ENCODE assay signal across 9 cellular contexts in the genomic region with DNA sequence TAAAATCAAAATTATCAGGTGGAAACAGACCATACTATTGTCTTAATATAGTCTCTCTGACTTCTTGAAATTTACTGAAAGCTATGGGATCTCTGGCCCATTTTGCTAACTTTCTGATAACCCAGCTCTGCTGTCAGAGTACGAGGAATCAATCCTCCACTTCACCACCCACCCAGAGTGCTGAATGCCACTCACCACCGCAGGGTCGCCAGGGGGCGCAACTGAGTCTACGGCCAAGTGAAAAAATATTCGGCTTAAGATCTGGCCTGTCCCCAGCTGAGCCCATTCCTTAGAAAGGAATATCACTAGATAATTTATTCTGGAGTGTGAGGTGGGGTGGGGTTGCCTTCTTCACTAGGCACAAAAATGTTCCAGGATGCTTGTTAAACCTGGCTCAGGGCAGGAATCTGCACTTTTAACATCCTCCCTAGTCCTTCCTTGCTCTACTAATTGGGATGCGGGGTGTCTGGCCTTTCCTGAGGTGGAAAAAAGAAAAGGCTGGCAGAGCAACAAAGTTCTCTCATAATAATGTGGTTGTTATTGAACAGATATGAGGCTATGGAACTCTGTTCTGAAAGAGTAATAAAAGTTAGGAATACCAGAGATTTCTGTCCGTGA.
DNase-seq lines count a peak whose midpoint lies in the region; ATAC-seq and TF ChIP-seq lines count a peak whose summit lies in the region.
"Had no signal": no experiment of that assay in that cellular context is flagged by ENCODE, and none has a peak within 500 bp of the region (broad histone marks: within the 10 kb centered on the region; RNA-seq: fewer than 3 reads in every experiment).

No MANE protein-coding gene starts in this region.

- no peak overlapping the region for H3K27ac ChIP-seq in RWPE2 (ENCODE audit: poor library complexity, severe bottlenecking)
- H3K27ac ChIP-seq: epithelial cell of prostate had no signal

- peak; percentile 81 for ATAC-seq in HG02870 (IDR thresholded peaks at IDR 0.05; ENCODE audit: unreplicated experiment)
- ATAC-seq in RWPE2 (ENCODE audit: low read depth): no peak
- ATAC-seq in HG03025 (IDR thresholded peaks at IDR 0.05; ENCODE audit: low FRiP score, unreplicated experiment): no peak

- H3K4me1 ChIP-seq in RWPE2 (ENCODE audit: insufficient read depth, poor library complexity, severe bottlenecking): no peaks in the 10 kb centered on the region

- DNase-seq in 8988T (peak; percentile 38), GM12864 (ENCODE audit: low read depth) (no peak), RWPE2 (ENCODE audit: low spot score) (no peak), foreskin fibroblast (peak; percentile 7 to 52), NCI-H1092 (lab: John Stamatoyannopoulos, UW) (no peak)
- DNase-seq in stimulated activated CD4-positive, alpha-beta T cell treated with anti-CD3 and anti-CD28 coated beads, Interleukin-15, amount 100 ng/mL, for 24 hours: peak; percentile 33

- H3K4me3 ChIP-seq in GM12864 (ENCODE audit: low read depth, low read length): no peak overlapping the region
- H3K4me3 ChIP-seq in RWPE2 (ENCODE audit: severe bottlenecking): no peak overlapping the region
- H3K4me3 ChIP-seq in foreskin fibroblast (ENCODE audit: low read depth in 1 of 2, low read length in 2 of 2): no peak overlapping the region

- no peaks in the 10 kb centered on the region for H3K9me3 ChIP-seq in RWPE2 (ENCODE audit: severe bottlenecking)

- no peaks in the 10 kb centered on the region for H3K27me3 ChIP-seq in RWPE2 (ENCODE audit: insufficient read depth, poor library complexity, severe bottlenecking)

- TF ChIP-seq CTCF in GM12864 (IDR thresholded peaks at IDR 0.05; ENCODE audit: low read depth, low read length, missing control alignments): peak; percentile 90
- TF ChIP-seq CTCF in RWPE2 (IDR thresholded peaks at IDR 0.05; ENCODE audit: poor library complexity, severe bottlenecking): peak; percentile 53
- TF ChIP-seq CTCF in foreskin fibroblast (IDR thresholded peaks at IDR 0.05; ENCODE audit: low read depth, low read length): peak; percentile 85

- no peaks in the 10 kb centered on the region for H3K36me3 ChIP-seq in RWPE2 (ENCODE audit: low read depth)

Comparison
In these comparisons a context has a peak if more than half of its experiments do, and no peak if none do; other contexts are left out.
1. DNase-seq: peak in 8988T (single experiment), foreskin fibroblast (2 of 2) and stimulated activated CD4-positive, alpha-beta T cell treated with anti-CD3 and anti-CD28 coated beads, Interleukin-15, amount 100 ng/mL, for 24 hours (single experiment); none in GM12864 (single experiment), RWPE2 (single experiment) and NCI-H1092 (single experiment).
2. Peak in every context shown above with its lines, with median percentiles within 50 percentile points of each other: CTCF ChIP-seq.